Comparison of ENCODE assay signal across 11 cellular contexts in the genomic region with DNA sequence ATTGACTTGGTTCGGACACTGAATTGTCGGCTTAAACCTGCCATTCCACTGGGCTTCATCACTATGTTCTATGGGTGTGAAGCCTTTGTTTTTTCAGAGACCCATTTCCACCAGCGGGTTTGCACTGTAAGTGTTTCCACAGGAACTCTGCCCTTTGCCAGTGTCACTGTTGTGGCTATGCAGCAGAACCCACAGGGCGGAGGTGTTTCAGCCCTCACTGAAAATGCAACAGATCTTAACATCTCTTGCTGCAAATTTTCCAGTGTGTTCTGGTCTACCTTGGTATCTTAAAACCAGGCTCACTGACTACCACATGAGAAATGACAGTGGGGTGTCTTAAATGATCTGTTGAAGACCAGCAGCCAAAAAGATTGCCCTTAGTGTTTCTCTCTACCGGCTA. TPM values are rescaled to one million over a fixed set of nuclear protein-coding genes. Genes with fewer than 3 reads are reported as not detected.
DNase-seq lines count a peak whose midpoint lies in the region; ATAC-seq and TF ChIP-seq lines count a peak whose summit lies in the region.
"Had no signal": no experiment of that assay in that cellular context is flagged by ENCODE, and none has a peak within 500 bp of the region (broad histone marks: within the 10 kb centered on the region; RNA-seq: fewer than 3 reads in every experiment).

No MANE protein-coding gene starts in this region.

- peak; percentile 33 for DNase-seq in GDM1 (lab: John Stamatoyannopoulos, UW)
- DNase-seq in activated CD4-positive, alpha-beta T cell treated with anti-CD3 and anti-CD28 coated beads for 36 hours, result peak; percentile 91
- peak; percentile 64 to 86 for DNase-seq in central memory CD8-positive, alpha-beta T cell (ENCODE audit: low spot score in 2 of 2)
- peak; percentile 88 for DNase-seq in stimulated activated CD4-positive, alpha-beta T cell treated with anti-CD3 and anti-CD28 coated beads, Interleukin-4, amount 100 ng/mL, for 24 hours
- no peak for DNase-seq in NCI-H446 (lab: John Stamatoyannopoulos, UW)
- no peak for DNase-seq in NCI-H1930 (lab: John Stamatoyannopoulos, UW)
- no peak for DNase-seq in dorsolateral prefrontal cortex
- no peak for DNase-seq in NCI-H2081 (lab: John Stamatoyannopoulos, UW)
- DNase-seq: Calu3, cerebellar nuclear complex, NCI-H2227 treated with DMSO at 0.1 percent for 48 hours had no signal

- CTCF ChIA-PET in activated CD4-positive, alpha-beta T cell treated with anti-CD3 and anti-CD28 coated beads for 36 hours (lab: Charles Lee), result interaction anchor here (0.7 to 2.2 kb wide), 4 partner anchors 8 to 46 kb away, joined by 3 to 6 read pairs (median 4); no protein-coding TSS in a partner anchor

- no peaks in the 10 kb centered on the region for H3K27me3 Mint-ChIP-seq in activated CD4-positive, alpha-beta T cell treated with anti-CD3 and anti-CD28 coated beads for 36 hours
- no peaks in the 10 kb centered on the region for H3K27me3 Mint-ChIP-seq in central memory CD8-positive, alpha-beta T cell

- H3K4me3 ChIP-seq in dorsolateral prefrontal cortex, result no peak overlapping the region

- peak overlapping the region; percentile 86 for H3K4me3 Mint-ChIP-seq in activated CD4-positive, alpha-beta T cell treated with anti-CD3 and anti-CD28 coated beads for 36 hours
- peak overlapping the region; percentile 76 for H3K4me3 Mint-ChIP-seq in central memory CD8-positive, alpha-beta T cell

- H3K27ac Mint-ChIP-seq in activated CD4-positive, alpha-beta T cell treated with anti-CD3 and anti-CD28 coated beads for 36 hours, result peak overlapping the region; percentile 99
- peak overlapping the region; percentile 91 for H3K27ac Mint-ChIP-seq in central memory CD8-positive, alpha-beta T cell (ENCODE audit: low read depth)

- TF ChIP-seq CTCF in dorsolateral prefrontal cortex (IDR thresholded peaks at IDR 0.05 in 54 of 56, conservative IDR thresholded peaks at IDR 0.05 in 2 of 56; ENCODE audit: low read depth in 1 of 56, partially characterized antibody in 56 of 56), result no peak

- peak overlapping the region in 2 of 59 donors; percentile 9 to 13 for H3K27ac ChIP-seq in dorsolateral prefrontal cortex

- POLR2A ChIA-PET in activated CD4-positive, alpha-beta T cell treated with anti-CD3 and anti-CD28 coated beads for 36 hours (lab: Charles Lee), result interaction anchor here (0.6 to 2.5 kb wide), 2 partner anchors 11 to 162 kb away, joined by 3 to 24 read pairs; no protein-coding TSS in a partner anchor

- intact Hi-C loops in activated CD4-positive, alpha-beta T cell treated with anti-CD3 and anti-CD28 coated beads for 36 hours (cut with DNase I, micrococcal nuclease), result loop anchor here (1.0 to 5.0 kb wide), 8 partner anchors 9 to 320 kb away; no protein-coding TSS in a partner anchor
- intact Hi-C loops in dorsolateral prefrontal cortex (cut with DNase I), result no loop called here

- H3K27me3 ChIP-seq in dorsolateral prefrontal cortex, result no peaks in the 10 kb centered on the region

- peaks cover 40% of the 10 kb centered on the region for H3K36me3 Mint-ChIP-seq in activated CD4-positive, alpha-beta T cell treated with anti-CD3 and anti-CD28 coated beads for 36 hours (ENCODE audit: low read depth)
- peaks cover 49% of the 10 kb centered on the region for H3K36me3 Mint-ChIP-seq in central memory CD8-positive, alpha-beta T cell (ENCODE audit: insufficient read depth)

- ATAC-seq in activated CD4-positive, alpha-beta T cell treated with anti-CD3 and anti-CD28 coated beads for 36 hours, result peak; percentile 60
- ATAC-seq in central memory CD8-positive, alpha-beta T cell (replicated peaks; ENCODE audit: extremely low read depth, poor library complexity, severe bottlenecking), result peak; percentile 66

- peaks cover 94% of the 10 kb centered on the region for H3K4me1 Mint-ChIP-seq in activated CD4-positive, alpha-beta T cell treated with anti-CD3 and anti-CD28 coated beads for 36 hours
- H3K4me1 Mint-ChIP-seq in central memory CD8-positive, alpha-beta T cell, result peaks cover 93% of the 10 kb centered on the region

- no peaks in the 10 kb centered on the region for H3K9me3 Mint-ChIP-seq in activated CD4-positive, alpha-beta T cell treated with anti-CD3 and anti-CD28 coated beads for 36 hours (ENCODE audit: low read depth)
- no peaks in the 10 kb centered on the region for H3K9me3 Mint-ChIP-seq in central memory CD8-positive, alpha-beta T cell

RNA-seq across cellular contexts. Expression of a gene that starts 21.1 kb away (rescaled TPM):
- total RNA-seq in activated CD4-positive, alpha-beta T cell treated with anti-CD3 and anti-CD28 coated beads for 36 hours, result 100 to 1,000 TPM; 109 to 145 TPM
- total RNA-seq in dorsolateral prefrontal cortex, result 10 to 100 TPM in 100 of 120 experiments, 1 to 10 TPM in 20; 6.3 to 39.4 (median 13.3) TPM

Comparison
In these comparisons a context has a peak if more than half of its experiments do, and no peak if none do; other contexts are left out.
1. DNase-seq: peak in GDM1 (single experiment), activated CD4-positive, alpha-beta T cell treated with anti-CD3 and anti-CD28 coated beads for 36 hours (single experiment), central memory CD8-positive, alpha-beta T cell (2 of 2) and stimulated activated CD4-positive, alpha-beta T cell treated with anti-CD3 and anti-CD28 coated beads, Interleukin-4, amount 100 ng/mL, for 24 hours (single experiment); none in NCI-H446 (0 of 2), NCI-H1930 (0 of 2), dorsolateral prefrontal cortex (0 of 10) and NCI-H2081 (0 of 2).
2. intact Hi-C loops: an anchor here in activated CD4-positive, alpha-beta T cell treated with anti-CD3 and anti-CD28 coated beads for 36 hours (1.0 to 5.0 kb wide); none called in dorsolateral prefrontal cortex.